ENCODE assay signal across 9 cellular contexts in the genomic region with DNA sequence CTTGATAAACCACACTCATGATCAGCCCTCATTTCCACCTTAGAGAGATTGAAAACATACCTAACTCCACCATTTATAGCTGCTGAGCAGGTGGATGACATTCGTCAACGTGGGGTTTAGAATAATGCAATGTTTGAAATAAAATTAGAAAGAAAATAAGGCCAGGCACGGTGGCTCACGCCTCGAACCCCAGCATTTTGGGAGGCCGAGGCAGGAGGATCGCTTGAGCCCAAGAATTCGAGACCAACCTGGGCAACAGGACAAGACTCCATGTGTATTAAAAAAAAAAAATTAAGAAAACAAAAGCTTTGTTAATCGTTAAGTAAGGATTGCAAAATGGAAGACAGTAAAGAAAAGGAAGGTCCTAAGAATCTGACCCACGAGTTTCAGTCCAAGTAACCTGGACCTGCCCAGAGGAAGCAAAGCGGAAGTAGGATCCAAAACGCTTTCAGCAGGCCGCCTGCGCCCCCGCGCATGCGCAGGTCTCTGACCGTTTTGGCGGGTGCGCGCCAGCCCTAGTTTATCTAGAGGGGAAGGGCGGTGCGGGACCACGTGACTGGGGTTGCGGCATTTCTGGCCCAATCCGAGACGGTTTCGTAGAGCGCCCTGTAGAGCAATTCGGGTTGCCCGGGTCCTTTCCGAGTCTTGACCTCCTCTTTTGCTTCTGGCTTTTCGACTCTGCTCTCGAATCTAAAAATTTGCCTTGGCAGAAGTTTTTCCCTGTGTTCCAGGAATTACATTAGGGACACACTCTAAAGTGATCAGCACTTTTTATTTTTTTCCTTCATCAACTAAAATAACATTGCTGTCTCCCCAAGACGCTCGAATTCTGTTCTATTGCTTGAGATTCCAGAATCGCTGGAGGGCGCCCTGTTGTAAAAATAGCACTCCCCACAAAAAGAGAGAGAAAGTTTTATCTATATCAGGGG. TPM values are rescaled to one million over a fixed set of nuclear protein-coding genes. Genes with fewer than 3 reads are reported as not detected.
DNase-seq lines count a peak whose midpoint lies in the region; ATAC-seq and TF ChIP-seq lines count a peak whose summit lies in the region.
"Had no signal": no experiment of that assay in that cellular context is flagged by ENCODE, and none has a peak within 500 bp of the region (broad histone marks: within the 10 kb centered on the region; RNA-seq: fewer than 3 reads in every experiment).

No MANE protein-coding gene starts in this region.

- H3K4me2 ChIP-seq in neural cell (ENCODE audit: low read length), result peak overlapping the region; percentile 47

- peaks cover 9% of the 10 kb centered on the region for H3K4me1 ChIP-seq in CD8-positive, alpha-beta T cell (ENCODE audit: insufficient read depth, low read length)
- 0 out of 2 replicates have a peak, but pooled peaks cover 3% of the 10 kb centered on the region for H3K4me1 ChIP-seq in HUES64 (ENCODE audit: insufficient read depth, low read length)

- H3K36me3 ChIP-seq in CD8-positive, alpha-beta T cell (ENCODE audit: insufficient read depth, low read length), result no peaks in the 10 kb centered on the region
- H3K36me3 ChIP-seq in HUES64 (ENCODE audit: insufficient read depth, low read length) (peaks cover 2% of the 10 kb centered on the region; the same call in 1 of the 2 replicates), neural cell (ENCODE audit: insufficient read depth, low read length) (no peaks in the 10 kb centered on the region)

- no peak for TF ChIP-seq EP300 in neural cell (conservative IDR thresholded peaks at IDR 0.05; ENCODE audit: poor library complexity, severe bottlenecking)

- peak; percentile 99 for ATAC-seq in CD8-positive, alpha-beta T cell
- peak; percentile 100 for ATAC-seq in stimulated activated naive CD8-positive, alpha-beta T cell treated with anti-CD3 and anti-CD28 coated beads, Interleukin-15, amount 100 ng/mL, for 72 hours

- peak; percentile 82 to 93 (median 90) for DNase-seq in CD8-positive, alpha-beta T cell
- DNase-seq in GM20000 (ENCODE audit: low spot score), result peak; percentile 91
- peak; percentile 93 for DNase-seq in RPMI7951 (ENCODE audit: low read depth)
- peak; percentile 64 for DNase-seq in activated gamma-delta T cell (lab: John Stamatoyannopoulos, UW)
- peak; percentile 92 for DNase-seq in fibroblast of villous mesenchyme (ENCODE audit: low read depth)
- DNase-seq in stimulated activated naive CD8-positive, alpha-beta T cell treated with anti-CD3 and anti-CD28 coated beads, Interleukin-15, amount 100 ng/mL, for 72 hours, result peak; percentile 88 to 94

- CTCF ChIA-PET in CD8-positive, alpha-beta T cell (lab: Charles Lee), result interaction anchor here (0.9 to 2.0 kb wide), 3 partner anchors 20 to 27 kb away, joined by 3 to 7 read pairs (median 5); partner anchors contain the start of gene ANP32E

- intact Hi-C loops in CD8-positive, alpha-beta T cell (cut with DNase I, micrococcal nuclease), result loop anchor here (1.0 to 5.0 kb wide), 5 partner anchors 21 to 149 kb away; partner anchors contain the start of genes APH1A (in 1 of the 2) and RPRD2 (in 1 of the 2)

- H3K36me3 Mint-ChIP-seq in CD8-positive, alpha-beta T cell, result no peaks in the 10 kb centered on the region

- peak overlapping the region; percentile 98 for H3K27ac Mint-ChIP-seq in CD8-positive, alpha-beta T cell
- H3K27ac Mint-ChIP-seq in stimulated activated naive CD8-positive, alpha-beta T cell treated with anti-CD3 and anti-CD28 coated beads, Interleukin-15, amount 100 ng/mL, for 72 hours, result peak overlapping the region; percentile 96 to 99

- H4K20me1 ChIP-seq in neural cell (ENCODE audit: insufficient read depth), result no peaks in the 10 kb centered on the region

- peak overlapping the region; percentile 68 for H3K9ac ChIP-seq in HUES64 (ENCODE audit: low read depth, low read length)
- H3K9ac ChIP-seq in neural cell (ENCODE audit: low read length), result peak overlapping the region; percentile 53

- no peaks in the 10 kb centered on the region for H3K27me3 Mint-ChIP-seq in CD8-positive, alpha-beta T cell (ENCODE audit: low read depth)
- no peaks in the 10 kb centered on the region for H3K27me3 Mint-ChIP-seq in stimulated activated naive CD8-positive, alpha-beta T cell treated with anti-CD3 and anti-CD28 coated beads, Interleukin-15, amount 100 ng/mL, for 72 hours

- peak overlapping the region; percentile 62 for H3K4me3 ChIP-seq in CD8-positive, alpha-beta T cell (ENCODE audit: low read depth, low read length)
- peak overlapping the region; percentile 57 for H3K4me3 ChIP-seq in HUES64 (ENCODE audit: low read length)
- peak overlapping the region; percentile 71 for H3K4me3 ChIP-seq in fibroblast of villous mesenchyme (ENCODE audit: low read depth, low read length)
- peak overlapping the region; percentile 62 for H3K4me3 ChIP-seq in neural cell (ENCODE audit: low read length)

- peak; percentile 29 for TF ChIP-seq RAD21 in neural cell (conservative IDR thresholded peaks at IDR 0.05)

- POLR2A ChIA-PET in CD8-positive, alpha-beta T cell (lab: Charles Lee), result interaction anchor here (0.6 to 0.9 kb wide), 3 partner anchors 20 to 1574 kb away, joined by 3 to 6 read pairs (median 3); partner anchors contain the start of gene OTUD7B

- H3K27me3 ChIP-seq in CD8-positive, alpha-beta T cell (ENCODE audit: insufficient read depth, low read length), result no peaks in the 10 kb centered on the region
- H3K27me3 ChIP-seq in HUES64 (ENCODE audit: insufficient read depth, low read length) (no peaks in the 10 kb centered on the region), neural cell (ENCODE audit: insufficient read depth, low read depth, low read length) (no peaks in the 10 kb centered on the region)

- H3F3A ChIP-seq in neural cell (ENCODE audit: insufficient read depth, low read length, poor library complexity, severe bottlenecking), result no peaks in the 10 kb centered on the region

- H3K9me3 Mint-ChIP-seq in CD8-positive, alpha-beta T cell, result no peaks in the 10 kb centered on the region
- no peaks in the 10 kb centered on the region for H3K9me3 Mint-ChIP-seq in stimulated activated naive CD8-positive, alpha-beta T cell treated with anti-CD3 and anti-CD28 coated beads, Interleukin-15, amount 100 ng/mL, for 72 hours

- H3K4me3 Mint-ChIP-seq in CD8-positive, alpha-beta T cell, result peak overlapping the region; percentile 93
- H3K4me3 Mint-ChIP-seq in stimulated activated naive CD8-positive, alpha-beta T cell treated with anti-CD3 and anti-CD28 coated beads, Interleukin-15, amount 100 ng/mL, for 72 hours, result peak overlapping the region; percentile 79 to 84

- H3K4me1 Mint-ChIP-seq in CD8-positive, alpha-beta T cell (ENCODE audit: low read depth), result peaks cover 13% of the 10 kb centered on the region
- H3K4me1 Mint-ChIP-seq in stimulated activated naive CD8-positive, alpha-beta T cell treated with anti-CD3 and anti-CD28 coated beads, Interleukin-15, amount 100 ng/mL, for 72 hours, result peaks cover 22% of the 10 kb centered on the region

- WGBS in HUES64, result 22% methylated on average over 37 of the region's 38 CpGs

- H2AFZ ChIP-seq in neural cell (ENCODE audit: low read depth, low read length), result peak overlapping the region; percentile 95

- H3K9me3 ChIP-seq in CD8-positive, alpha-beta T cell (ENCODE audit: low read length), result no peaks in the 10 kb centered on the region
- no peaks in the 10 kb centered on the region for H3K9me3 ChIP-seq in HUES64 (ENCODE audit: insufficient read depth, low read depth, low read length)
- H3K9me3 ChIP-seq in neural cell (ENCODE audit: low read length), result no peaks in the 10 kb centered on the region

- H3K79me2 ChIP-seq in neural cell (replicated peaks; ENCODE audit: insufficient read depth, low read length), result no peaks in the 10 kb centered on the region

- H3K27ac ChIP-seq in CD8-positive, alpha-beta T cell (ENCODE audit: low read depth, low read length), result peak overlapping the region; percentile 74
- H3K27ac ChIP-seq in HUES64 (ENCODE audit: low read depth, low read length) (peak overlapping the region; percentile 72), neural cell (ENCODE audit: low read length) (peak overlapping the region; percentile 53)

- H3K9me2 ChIP-seq in neural cell (ENCODE audit: insufficient read depth, low read length), result no peaks in the 10 kb centered on the region

- TF ChIP-seq CTCF in CD8-positive, alpha-beta T cell (IDR thresholded peaks at IDR 0.05), result peak; percentile 54
- TF ChIP-seq CTCF in GM20000 (IDR thresholded peaks at IDR 0.05; ENCODE audit: extremely low read depth, missing control alignments) (no peak), fibroblast of villous mesenchyme (IDR thresholded peaks at IDR 0.05; ENCODE audit: insufficient read depth, low read depth, low read length) (peak; percentile 42), neural cell (IDR thresholded peaks at IDR 0.05; ENCODE audit: poor library complexity, severe bottlenecking) (peak; percentile 64)

TF ChIP-seq in neural cell, 6 proteins besides CTCF, POLR2A, EP300 and RAD21 (continues in another document):
- TF ChIP-seq POLR2AphosphoS5 (IDR thresholded peaks at IDR 0.05), result peak; percentile 63

RNA-seq across cellular contexts. Expression of gene ANP32E, which starts 22.5 kb away (rescaled TPM):
- 10 to 100 TPM; 30.6 to 35.0 TPM for total RNA-seq in CD8-positive, alpha-beta T cell
- 105 TPM for polyA plus RNA-seq in HUES64 (2013, experiment 1 of 2)
- 114 TPM for polyA plus RNA-seq in HUES64 (2013, experiment 2 of 2)
- 41.5 and 45.1 TPM in 2 replicates for total RNA-seq in RPMI7951 (2014; rRNA removed; shearing (Covaris generic))
- total RNA-seq in fibroblast of villous mesenchyme, result 27.4 and 30.7 TPM in 2 replicates
- polyA plus RNA-seq in neural cell, result 16.6 and 17.9 TPM in 2 replicates
- polyA minus RNA-seq in neural cell, result 11.0 and 17.2 TPM in 2 replicates

RNA-seq across cellular contexts. Expression of gene CA14, which starts 44.1 kb away (rescaled TPM):
- not detected for total RNA-seq in CD8-positive, alpha-beta T cell
- polyA plus RNA-seq in HUES64 (2013, experiment 1 of 2), result 47.4 TPM
- 57.2 TPM for polyA plus RNA-seq in HUES64 (2013, experiment 2 of 2)
- total RNA-seq in RPMI7951 (2014; rRNA removed; shearing (Covaris generic)), result not detected in 2 replicates
- not detected in 2 replicates for total RNA-seq in fibroblast of villous mesenchyme
- 1.1 and 1.5 TPM in 2 replicates for polyA plus RNA-seq in neural cell
- 0.35 TPM in 1 of 2 replicates, not detected in the other for polyA minus RNA-seq in neural cell
- total RNA-seq: myocyte had no signal

RNA-seq across cellular contexts. Expression of gene APH1A, which starts 55.4 kb away (rescaled TPM):
- 100 to 1,000 TPM; 124 to 134 TPM for total RNA-seq in CD8-positive, alpha-beta T cell
- polyA plus RNA-seq in HUES64 (2013, experiment 1 of 2), result 78.7 TPM
- 81.8 TPM for polyA plus RNA-seq in HUES64 (2013, experiment 2 of 2)
- 92.8 and 107 TPM in 2 replicates for total RNA-seq in RPMI7951 (2014; rRNA removed; shearing (Covaris generic))
- 84.4 and 103 TPM in 2 replicates for total RNA-seq in fibroblast of villous mesenchyme
- 164 and 167 TPM in 2 replicates for polyA plus RNA-seq in neural cell
- 76.2 and 78.0 TPM in 2 replicates for polyA minus RNA-seq in neural cell

RNA-seq across cellular contexts. Expression of gene C1orf54, which starts 59.2 kb away (rescaled TPM):
- 1 to 10 TPM; 2.6 to 5.7 TPM for total RNA-seq in CD8-positive, alpha-beta T cell
- 15.6 TPM for polyA plus RNA-seq in HUES64 (2013, experiment 1 of 2)
- polyA plus RNA-seq in HUES64 (2013, experiment 2 of 2), result 21.0 TPM
- 1.9 and 4.8 TPM in 2 replicates for total RNA-seq in RPMI7951 (2014; rRNA removed; shearing (Covaris generic))
- 7.3 and 13.5 TPM in 2 replicates for total RNA-seq in fibroblast of villous mesenchyme
- polyA plus RNA-seq in neural cell, result 2.6 and 17.1 TPM in 2 replicates
- polyA minus RNA-seq in neural cell, result not detected in 2 replicates

Comparison
In these comparisons a context has a peak if more than half of its experiments do, and no peak if none do; other contexts are left out.
1. Peak in every context shown above with its lines: DNase-seq, ATAC-seq, H3K4me3 ChIP-seq and H3K27ac ChIP-seq.